In the genomic region with DNA sequence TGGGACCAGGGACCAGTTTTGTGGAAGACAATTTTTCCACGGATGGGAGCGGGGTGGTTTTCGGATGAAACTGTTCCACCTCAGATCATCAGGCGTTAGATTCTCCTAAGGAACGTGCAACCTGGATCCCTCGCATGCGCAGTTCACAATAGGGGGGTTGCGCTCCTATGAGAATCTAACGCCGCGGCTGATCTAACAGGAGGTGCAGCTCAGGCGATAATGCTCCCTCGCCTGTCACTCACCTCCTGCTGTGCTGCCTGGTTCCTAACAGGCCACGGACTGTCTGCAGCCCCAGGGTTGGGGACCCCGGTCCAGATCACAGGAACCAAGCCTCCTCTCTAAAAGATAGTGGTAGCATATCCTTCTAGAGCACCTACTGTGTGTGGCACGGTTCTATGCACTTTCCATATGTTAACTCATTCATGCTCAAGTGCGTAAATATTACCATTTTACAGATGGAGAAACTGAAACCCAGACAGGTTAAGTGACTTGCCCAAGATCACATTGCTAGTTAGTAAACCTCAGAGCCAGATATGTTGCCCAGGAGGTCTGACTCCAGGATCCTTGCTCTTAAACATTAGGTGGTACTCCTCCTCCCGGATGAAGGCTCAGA, we compare ENCODE assay signal across 12 cellular contexts. TPM values are rescaled to one million over a fixed set of nuclear protein-coding genes. Genes with fewer than 3 reads are reported as not detected.
"Had no signal": no experiment of that assay in that cellular context is flagged by ENCODE, and none has a peak within 500 bp of the region (broad histone marks: within the 10 kb centered on the region; RNA-seq: fewer than 3 reads in every experiment).

No MANE protein-coding gene starts in this region.

- H3K36me3 ChIP-seq: colonic mucosa, esophagus squamous epithelium, right lobe of liver, spleen had no signal

- DNase-seq: activated CD4-positive, alpha-beta T cell treated with anti-CD3 and anti-CD28 coated beads, Interleukin-2, amount 50 U/mL, for 4 hours; activated naive CD4-positive, alpha-beta T cell treated with anti-CD3 and anti-CD28 coated beads for 36 hours; colonic mucosa; effector CD4-positive, alpha-beta T cell; esophagus squamous epithelium; kidney glomerular epithelial cell; right lobe of liver had no signal

- H3K27ac ChIP-seq: colonic mucosa, esophagus squamous epithelium, right lobe of liver had no signal

- H3K9me3 Mint-ChIP-seq: activated naive CD4-positive, alpha-beta T cell treated with anti-CD3 and anti-CD28 coated beads for 36 hours; activated T-helper 2 cell treated with anti-CD3 and anti-CD28 coated beads, Interferon-gamma antibody, Interleukin-2, Interleukin-4, amounts not matched to agents 10 μg/mL and 5 μg/mL and 100 μg/mL, durations not matched to agents 14 hours and 24 hours and 36 hours; stimulated activated naive CD8-positive, alpha-beta T cell treated with anti-CD3 and anti-CD28 coated beads, Interleukin-15, amount 100 ng/mL, for 72 hours had no signal

- H3K4me3 Mint-ChIP-seq: activated naive CD4-positive, alpha-beta T cell treated with anti-CD3 and anti-CD28 coated beads for 36 hours; stimulated activated naive CD8-positive, alpha-beta T cell treated with anti-CD3 and anti-CD28 coated beads, Interleukin-15, amount 100 ng/mL, for 72 hours had no signal

- H3K27me3 ChIP-seq: colonic mucosa, esophagus squamous epithelium, right lobe of liver, spleen had no signal

- H3K27ac Mint-ChIP-seq: activated naive CD4-positive, alpha-beta T cell treated with anti-CD3 and anti-CD28 coated beads for 36 hours; activated T-helper 2 cell treated with anti-CD3 and anti-CD28 coated beads, Interferon-gamma antibody, Interleukin-2, Interleukin-4, amounts not matched to agents 10 μg/mL and 5 μg/mL and 100 μg/mL, durations not matched to agents 14 hours and 24 hours and 36 hours; stimulated activated naive CD8-positive, alpha-beta T cell treated with anti-CD3 and anti-CD28 coated beads, Interleukin-15, amount 100 ng/mL, for 72 hours had no signal

- H3K4me3 ChIP-seq: colonic mucosa, esophagus squamous epithelium, right lobe of liver had no signal

- H3K27me3 Mint-ChIP-seq: stimulated activated naive CD8-positive, alpha-beta T cell treated with anti-CD3 and anti-CD28 coated beads, Interleukin-15, amount 100 ng/mL, for 72 hours had no signal

- H3K9me3 ChIP-seq: colonic mucosa, esophagus squamous epithelium, right lobe of liver, spleen had no signal

RNA-seq across cellular contexts. Expression of gene SPDEF, which starts 25.3 kb away (rescaled TPM):
- total RNA-seq: osteoblast, pulmonary artery endothelial cell, right lobe of liver had no signal
